Comparison of ENCODE assay signal across 8 cellular contexts in genomic region chr15:78565951-78566774, GRCh38. TPM values are rescaled to one million over a fixed set of nuclear protein-coding genes. Genes with fewer than 3 reads are reported as not detected.
DNase-seq lines count a peak whose midpoint lies in the region; FAIRE-seq and TF ChIP-seq lines count a peak whose summit lies in the region.

No MANE protein-coding gene starts in this region.

- H3K36me3 ChIP-seq in bronchial epithelial cell (ENCODE audit: control insufficient read depth, insufficient read depth, low read length) (no peaks in the 10 kb centered on the region), mesodermal cell (ENCODE audit: control insufficient read depth, insufficient read depth, low read length) (no peaks in the 10 kb centered on the region)

- H3K27ac Mint-ChIP-seq in T-helper 2 cell treated with Interferon-gamma antibody and Interleukin-4, amounts not matched to agents 5 μg/mL and 100 μg/mL, for 36 hours, result peak overlapping the region; percentile 32

- no peaks in the 10 kb centered on the region for H3K9me3 ChIP-seq in mesodermal cell (ENCODE audit: control insufficient read depth, low read length)

- no peak for FAIRE-seq in bronchial epithelial cell (lab: Jason Lieb, UNC)

- no peaks in the 10 kb centered on the region for H3K9me3 Mint-ChIP-seq in T-helper 2 cell treated with Interferon-gamma antibody and Interleukin-4, amounts not matched to agents 5 μg/mL and 100 μg/mL, for 36 hours

- peaks cover 22% of the 10 kb centered on the region for H3K27me3 Mint-ChIP-seq in T-helper 2 cell treated with Interferon-gamma antibody and Interleukin-4, amounts not matched to agents 5 μg/mL and 100 μg/mL, for 36 hours (ENCODE audit: low read depth)

- TF ChIP-seq CTCF in bronchial epithelial cell (IDR thresholded peaks at IDR 0.05; ENCODE audit: insufficient read depth, low read length, severe bottlenecking), result no peak

- POLR2A ChIA-PET in HEK293T (lab: Yijun Ruan, JAX), result interaction anchor here (0.6 to 4.2 kb wide), 26 partner anchors 9 to 2000 kb away, joined by 3 to 69 read pairs (median 4); partner anchors contain the start of genes CHRNA3, HYKK, IREB2 and PSMA4

- H3K27me3 ChIP-seq in bronchial epithelial cell (ENCODE audit: control insufficient read depth, insufficient read depth, low read length), result no peaks in the 10 kb centered on the region

- peak overlapping the region; percentile 39 for H3K27ac ChIP-seq in mesodermal cell (ENCODE audit: low read depth, low read length, severe bottlenecking)

- WGBS in mesodermal cell (ENCODE audit: insufficient coverage in 2 of 2), 2 experiments, result 6 to 10% methylated on average over 7 to 8 of the region's 19 CpGs

- CTCF ChIA-PET in HEK293T (lab: Yijun Ruan, JAX), result interaction anchor here (1.0 kb wide), 1 partner anchor 27 kb away, joined by 4 read pairs; no protein-coding TSS in a partner anchor

- peak overlapping the region; percentile 87 for H3K4me3 Mint-ChIP-seq in T-helper 2 cell treated with Interferon-gamma antibody and Interleukin-4, amounts not matched to agents 5 μg/mL and 100 μg/mL, for 36 hours

- peaks cover 25% of the 10 kb centered on the region for H3K4me1 Mint-ChIP-seq in T-helper 2 cell treated with Interferon-gamma antibody and Interleukin-4, amounts not matched to agents 5 μg/mL and 100 μg/mL, for 36 hours (ENCODE audit: low read depth)

- no peaks in the 10 kb centered on the region for H3K4me1 ChIP-seq in mesodermal cell (ENCODE audit: control insufficient read depth, insufficient read depth, low read length, poor library complexity, severe bottlenecking)

- no peaks in the 10 kb centered on the region for H3K36me3 Mint-ChIP-seq in T-helper 2 cell treated with Interferon-gamma antibody and Interleukin-4, amounts not matched to agents 5 μg/mL and 100 μg/mL, for 36 hours (ENCODE audit: low read depth)

- no peak for DNase-seq in T-helper 2 cell treated with Interferon-gamma antibody and Interleukin-4, amounts not matched to agents 5 μg/mL and 100 μg/mL, for 36 hours (ENCODE audit: low spot score)
- DNase-seq in T-helper 2 cell (no peak), HEK293T (ENCODE audit: extremely low spot score) (peak; percentile 42), NCI-H526 (lab: John Stamatoyannopoulos, UW) (peak; percentile 62 to 76), bronchial epithelial cell (ENCODE audit: low read depth) (peak; percentile 26), anterior cingulate cortex (lab: John Stamatoyannopoulos, UW) (no peak), OCI-M1 (lab: John Stamatoyannopoulos, UW) (no peak)

- peak overlapping the region; percentile 58 for H3K4me3 ChIP-seq in bronchial epithelial cell (ENCODE audit: low read depth, low read length)
- H3K4me3 ChIP-seq in mesodermal cell (ENCODE audit: extremely low read depth, insufficient read depth, low read length, poor library complexity, severe bottlenecking), result peak overlapping the region; percentile 66

TF ChIP-seq in HEK293T, 16 proteins besides CTCF, POLR2A, EP300 and RAD21:
- TF ChIP-seq HDGF (IDR thresholded peaks at IDR 0.05; ENCODE audit: borderline replicate concordance), result no peak
- TF ChIP-seq LEF1 (IDR thresholded peaks at IDR 0.05; ENCODE audit: borderline replicate concordance), result no peak
- TF ChIP-seq ELF4 (IDR thresholded peaks at IDR 0.05), result no peak
- no peak for TF ChIP-seq PKNOX1 (IDR thresholded peaks at IDR 0.05)
- no peak for TF ChIP-seq ARNT (IDR thresholded peaks at IDR 0.05)
- no peak for TF ChIP-seq SUZ12 (IDR thresholded peaks at IDR 0.05)
- TF ChIP-seq FOXK2 (IDR thresholded peaks at IDR 0.05), result no peak
- TF ChIP-seq BHLHE40 (IDR thresholded peaks at IDR 0.05; ENCODE audit: borderline replicate concordance), result no peak
- TF ChIP-seq L3MBTL2 (conservative IDR thresholded peaks at IDR 0.05), result no peak

RNA-seq across cellular contexts. Expression of gene CHRNA5, which starts 0.8 kb away (rescaled TPM):
- total RNA-seq in bronchial epithelial cell, result 1.3 and 2.4 TPM in 2 replicates
- polyA plus RNA-seq in mesodermal cell (2013, experiment 1 of 2), result 9.4 TPM
- polyA plus RNA-seq in mesodermal cell (2013, experiment 2 of 2), result 6.7 TPM

RNA-seq across cellular contexts. Expression of gene PSMA4, which starts 25.9 kb away (rescaled TPM):
- 141 and 183 TPM in 2 replicates for total RNA-seq in bronchial epithelial cell
- 240 TPM for polyA plus RNA-seq in mesodermal cell (2013, experiment 1 of 2)
- 271 TPM for polyA plus RNA-seq in mesodermal cell (2013, experiment 2 of 2)

RNA-seq across cellular contexts. Expression of gene CHRNA3, which starts 54.6 kb away (rescaled TPM):
- total RNA-seq in bronchial epithelial cell, result not detected in 2 replicates
- polyA plus RNA-seq in mesodermal cell (2013, experiment 1 of 2), result 0.96 TPM
- polyA plus RNA-seq in mesodermal cell (2013, experiment 2 of 2), result 0.81 TPM

RNA-seq across cellular contexts. Expression of gene HYKK, which starts 58.8 kb away (rescaled TPM):
- 1.2 and 1.3 TPM in 2 replicates for total RNA-seq in bronchial epithelial cell
- polyA plus RNA-seq in mesodermal cell (2013, experiment 1 of 2), result 2.0 TPM
- 2.1 TPM for polyA plus RNA-seq in mesodermal cell (2013, experiment 2 of 2)

Comparison
In these comparisons a context has a peak if more than half of its experiments do, and no peak if none do; other contexts are left out.
1. DNase-seq: peak in HEK293T (single experiment), NCI-H526 (2 of 2) and bronchial epithelial cell (single experiment); none in T-helper 2 cell treated with Interferon-gamma antibody and Interleukin-4, amounts not matched to agents 5 μg/mL and 100 μg/mL, for 36 hours (single experiment), T-helper 2 cell (0 of 5), anterior cingulate cortex (0 of 58) and OCI-M1 (single experiment).